ENCODE assay signal across 22 cellular contexts in genomic region chr1:226886142-226886901, GRCh38. TPM values are rescaled to one million over a fixed set of nuclear protein-coding genes. Genes with fewer than 3 reads are reported as not detected.
A peak's percentile ranks its signal among the peaks of the same experiment; 100 is the strongest.
DNase-seq lines count a peak whose midpoint lies in the region; ATAC-seq, FAIRE-seq and TF ChIP-seq lines count a peak whose summit lies in the region.
"Had no signal": no experiment of that assay in that cellular context is flagged by ENCODE, and none has a peak within 500 bp of the region (broad histone marks: within the 10 kb centered on the region; RNA-seq: fewer than 3 reads in every experiment).

No MANE protein-coding gene starts in this region.

- WGBS in GM12878 (ENCODE audit: insufficient coverage, insufficient replicate concordance, low lambda C conversion rate, missing lambda C conversion rate) = 50% methylated on average over 9 of the region's 9 CpGs
- 54 to 80% methylated on average over 4 to 9 of the region's 9 CpGs for WGBS in transverse colon (ENCODE audit: low coverage in 1 of 2), 2 donors

- peak overlapping the region; percentile 57 for H3K4me2 ChIP-seq in GM12878 (ENCODE audit: control insufficient read depth, insufficient read depth)
- no peak overlapping the region for H3K4me2 ChIP-seq in osteoblast (ENCODE audit: insufficient read depth, low read length)

- TF ChIP-seq CTCF in CD14-positive monocyte (IDR thresholded peaks at IDR 0.05) (no peak), GM12878 (IDR thresholded peaks at IDR 0.05 in 2 of 3, conservative IDR thresholded peaks at IDR 0.05 in 1 of 3; ENCODE audit: control insufficient read depth in 2 of 3, extremely low read depth in 1 of 3, insufficient read depth in 1 of 3, low read depth in 3 of 3, low read length in 3 of 3) (no peak), osteoblast (IDR thresholded peaks at IDR 0.05; ENCODE audit: extremely low read depth, low read depth, low read length) (no peak), transverse colon (IDR thresholded peaks at IDR 0.05) (no peak), MCF 10A (IDR thresholded peaks at IDR 0.05; ENCODE audit: unreplicated experiment) (no peak)

- ATAC-seq in GM12878 = no peak

- TF ChIP-seq POLR2A in GM12878 (IDR thresholded peaks at IDR 0.05; ENCODE audit: low read depth, low read length) (no peak), transverse colon (IDR thresholded peaks at IDR 0.05) (no peak)

- H3K9ac ChIP-seq in GM12878 (ENCODE audit: control insufficient read depth, insufficient read depth, low read length) = no peak overlapping the region

- H3K27me3 ChIP-seq in GM12878 (replicated peaks in 1 of 2; ENCODE audit: control insufficient read depth in 2 of 2, insufficient read depth in 2 of 2, low read length in 1 of 2) (no peaks in the 10 kb centered on the region), osteoblast (ENCODE audit: insufficient read depth, low read length) (no peaks in the 10 kb centered on the region), transverse colon (no peaks in the 10 kb centered on the region)
- H3K27me3 ChIP-seq: neutrophil, thyroid gland had no signal

- in situ Hi-C loops in GM12878 (cut with MboI) (no loop called here), transverse colon (cut with MboI; ENCODE audit: low pct_ligation_motif_present in 1 of 4, low pct_unique_long_range_greater_than_20kb in 1 of 4, low sequenced_read_pairs in 3 of 4) (no loop called here)

- peak; percentile 28 for DNase-seq in NCI-H82 (lab: John Stamatoyannopoulos, UW)
- DNase-seq in NCI-H82 treated with DMSO at 0.1 percent for 48 hours (lab: John Stamatoyannopoulos, UW; ENCODE audit: unreplicated experiment) = no peak
- DNase-seq in CD14-positive monocyte (ENCODE audit: low spot score) = peak; percentile 20
- DNase-seq in MV-4-11 (lab: John Stamatoyannopoulos, UW) = peak; percentile 81
- DNase-seq in GM12878 (ENCODE audit: low read depth, low spot score) = no peak
- DNase-seq in osteoblast (ENCODE audit: insufficient read length, low spot score, missing footprints) = no peak
- DNase-seq in transverse colon = no peak
- DNase-seq in MCF 10A (ENCODE audit: unreplicated experiment) = no peak
- DNase-seq: 8988T; activated naive CD4-positive, alpha-beta T cell; CD8-positive, alpha-beta memory T cell; EL; midbrain; NCI-H1092; NCI-H748 treated with DMSO at 0.1 percent for 48 hours; stimulated activated CD4-positive, alpha-beta T cell treated with anti-CD3 and anti-CD28 coated beads, Interleukin-4, amount 100 ng/mL, for 1 hour; stimulated activated CD8-positive, alpha-beta memory T cell treated with anti-CD3 and anti-CD28 coated beads, Interleukin-4, amount 100 ng/mL, for 48 hours; T-helper 9 cell; thyroid gland had no signal

- H3K27me3 Mint-ChIP-seq in CD14-positive monocyte (ENCODE audit: low read depth in 3 of 3) (peaks cover 0 to 2% (median 0%) of the 10 kb centered on the region in 3 donors), MCF 10A (ENCODE audit: insufficient read depth, unreplicated experiment) (no peaks in the 10 kb centered on the region)

- 0 out of 2 replicates have a peak overlapping the region, but pooled peaks have one; percentile 29 for H3K4me3 ChIP-seq in GM12878
- H3K4me3 ChIP-seq in osteoblast (ENCODE audit: insufficient read depth, low read length) = no peak overlapping the region
- H3K4me3 ChIP-seq in transverse colon = no peak overlapping the region
- H3K4me3 ChIP-seq: thyroid gland had no signal

- H3K36me3 ChIP-seq in GM12878 (ENCODE audit: control insufficient read depth in 2 of 2, insufficient read depth in 2 of 2, low read length in 1 of 2) = peaks cover 0 to 4% of the 10 kb centered on the region in 2 experiments; a peak in 1 of 4 replicates
- H3K36me3 ChIP-seq in osteoblast (ENCODE audit: insufficient read depth, low read length) = no peaks in the 10 kb centered on the region
- peaks cover 0 to 4% (median 0%) of the 10 kb centered on the region in 4 donors for H3K36me3 ChIP-seq in transverse colon
- H3K36me3 ChIP-seq: neutrophil had no signal

- no peaks in the 10 kb centered on the region for H3K79me2 ChIP-seq in GM12878 (ENCODE audit: control insufficient read depth, insufficient read depth, low read length)
- no peaks in the 10 kb centered on the region for H3K79me2 ChIP-seq in osteoblast (ENCODE audit: insufficient read depth, low read length)

- H4K20me1 ChIP-seq in GM12878 (ENCODE audit: control insufficient read depth, insufficient read depth) (no peaks in the 10 kb centered on the region), osteoblast (ENCODE audit: insufficient read depth, low read length) (no peaks in the 10 kb centered on the region)

- H3K9me3 ChIP-seq in GM12878 (replicated peaks; ENCODE audit: control insufficient read depth, insufficient read depth, low read length) = no peaks in the 10 kb centered on the region
- H3K9me3 ChIP-seq in osteoblast (ENCODE audit: low read depth, low read length) = no peaks in the 10 kb centered on the region
- H3K9me3 ChIP-seq in transverse colon = no peaks in the 10 kb centered on the region
- H3K9me3 ChIP-seq: neutrophil, thyroid gland had no signal

- CTCF ChIA-PET in GM12878 (lab: Yijun Ruan, JAX) (interaction anchor here (1.0 kb wide), 1 partner anchor 260 kb away, joined by 3 read pairs; no protein-coding TSS in a partner anchor), MCF 10A (lab: Yijun Ruan, JAX) (interaction anchor here (0.6 to 0.8 kb wide), 3 partner anchors 47 to 248 kb away, joined by 3 to 4 read pairs (median 3); no protein-coding TSS in a partner anchor)

- peaks cover 53% of the 10 kb centered on the region for H3K4me1 ChIP-seq in GM12878 (ENCODE audit: control insufficient read depth, insufficient read depth, low read length)
- peaks cover 8% of the 10 kb centered on the region for H3K4me1 ChIP-seq in osteoblast (ENCODE audit: insufficient read depth, low read length)
- peaks cover 5 to 22% (median 13%) of the 10 kb centered on the region in 4 donors for H3K4me1 ChIP-seq in transverse colon

- H3K27ac Mint-ChIP-seq in CD14-positive monocyte = no peak overlapping the region
- H3K27ac Mint-ChIP-seq in MCF 10A (ENCODE audit: low read depth, unreplicated experiment) = no peak overlapping the region

- no peak for FAIRE-seq in GM12878 (lab: Jason Lieb, UNC)
- FAIRE-seq: H54, keratinocyte had no signal

- no peak overlapping the region; the same call in 1 of the 2 replicates for H2AFZ ChIP-seq in GM12878 (ENCODE audit: control insufficient read depth, low read depth, low read length)
- H2AFZ ChIP-seq in osteoblast (ENCODE audit: low read length) = no peak overlapping the region

- BruUV-seq in GM12878 (replicated peaks; lab: Mats Ljungman, UMichigan) = no TSS peak
- no TSS peak for BruUV-seq in MCF 10A (replicated peaks; lab: Mats Ljungman, UMichigan)

- H3K27ac ChIP-seq in GM12878 (ENCODE audit: control insufficient read depth, insufficient read depth) (no peak overlapping the region), osteoblast (ENCODE audit: low read depth, low read length) (no peak overlapping the region), transverse colon (no peak overlapping the region)
- H3K27ac ChIP-seq: neutrophil, thyroid gland had no signal

- no peaks in the 10 kb centered on the region for H3K9me3 Mint-ChIP-seq in CD14-positive monocyte
- H3K9me3 Mint-ChIP-seq in MCF 10A (ENCODE audit: unreplicated experiment) = no peaks in the 10 kb centered on the region
- H3K9me3 Mint-ChIP-seq: CD8-positive, alpha-beta memory T cell had no signal

- intact Hi-C loops in CD14-positive monocyte (cut with micrococcal nuclease) (no loop called here), GM12878 (cut with micrococcal nuclease; ENCODE audit: unreplicated experiment) (no loop called here), transverse colon (cut with DNase I; ENCODE audit: low total_unique reads) (no loop called here), MCF 10A (cut with micrococcal nuclease) (no loop called here)

- peak overlapping the region in 1 of 2 donors; percentile 28 for H3K4me3 Mint-ChIP-seq in CD14-positive monocyte
- H3K4me3 Mint-ChIP-seq in MCF 10A (ENCODE audit: unreplicated experiment) = no peak overlapping the region

- POLR2A ChIA-PET in GM12878 (lab: Charles Lee) (no interaction called here), MCF 10A (lab: Yijun Ruan, JAX) (interaction anchor here (1.1 kb wide), 1 partner anchor 11 kb away, joined by 3 read pairs; no protein-coding TSS in a partner anchor)

- no peak for TF ChIP-seq RAD21 in GM12878 (IDR thresholded peaks at IDR 0.05; ENCODE audit: insufficient read depth, low read depth, low read length)

- H3K36me3 Mint-ChIP-seq in CD14-positive monocyte = peaks cover 23 to 50% of the 10 kb centered on the region in 2 donors
- peaks cover 52% of the 10 kb centered on the region for H3K36me3 Mint-ChIP-seq in MCF 10A (ENCODE audit: insufficient read depth, unreplicated experiment)

- peaks cover 47% of the 10 kb centered on the region for H3K4me1 Mint-ChIP-seq in CD14-positive monocyte
- H3K4me1 Mint-ChIP-seq in MCF 10A (ENCODE audit: insufficient read depth, unreplicated experiment) = peaks cover 12% of the 10 kb centered on the region

- RAD21 ChIA-PET in GM12878 (lab: Charles Lee; ENCODE audit: unreplicated experiment) = no interaction called here

- TF ChIP-seq EP300 in GM12878 (IDR thresholded peaks at IDR 0.05; ENCODE audit: borderline replicate concordance in 1 of 2, control insufficient read depth in 1 of 2, low read depth in 2 of 2, low read length in 2 of 2) = no peak
- no peak for TF ChIP-seq EP300 in transverse colon (IDR thresholded peaks at IDR 0.05; ENCODE audit: low read depth)

- SMC1A ChIA-PET in GM12878 (lab: Charles Lee; ENCODE audit: uncharacterized antibody, unreplicated experiment) = no interaction called here

RNA-seq across cellular contexts. Expression of gene PSEN2, which starts 15.9 kb away (rescaled TPM):
- 10 to 100 TPM; 11.4 to 11.8 TPM for polyA plus RNA-seq in CD14-positive monocyte
- total RNA-seq in GM12878 (2013; cell fraction: nucleolus; rRNA removed) = 10.3 and 11.9 TPM in 2 replicates
- 13.0 and 13.2 TPM in 2 replicates for total RNA-seq in GM12878 (2014; rRNA removed)
- total RNA-seq in GM12878 (2014; rRNA removed; fragmentation: Illumina TruSeq; extraction: Trizol) = 5.7 and 6.7 TPM in 2 replicates
- total RNA-seq in GM12878 (2021) = 8.2 and 11.0 TPM in 2 replicates
- 2.2 TPM for polyA plus RNA-seq in GM12878 (2011; ENCODE audit: low read depth)
- 2.1 and 4.4 TPM in 2 replicates for polyA plus RNA-seq in GM12878 (2011; rRNA removed)
- 5.4 and 6.3 TPM in 2 replicates for polyA plus RNA-seq in GM12878 (2011; cell fraction: cytosol; rRNA removed)
- 7.8 and 9.7 TPM in 2 replicates for polyA plus RNA-seq in GM12878 (2011; cell fraction: nucleus; rRNA removed)
- polyA plus RNA-seq in GM12878 (2012) = 2.8 and 3.7 TPM in 2 replicates
- polyA plus RNA-seq in GM12878 (2014; fragmentation: Illumina TruSeq; extraction: Trizol) = 3.4 and 5.7 TPM in 2 replicates
- 1 to 10 TPM in 1 of 2 experiments, under 1 TPM in 1; 0.90 to 2.5 TPM for polyA plus RNA-seq in GM12878 (2014; fragmentation: Nextera tagmentation; extraction: Ambion mirVana)
- 7.3 and 13.3 TPM in 2 replicates for polyA plus RNA-seq in GM12878 (2014; rRNA removed)
- polyA plus RNA-seq in GM12878 (2016; fragmentation: Nextera tagmentation; extraction: Ambion mirVana) = 1 to 10 TPM; 8.2 to 10.0 TPM
- polyA minus RNA-seq in GM12878 (2011; rRNA and poly(A)+ RNA removed) = 6.6 and 8.9 TPM in 2 replicates
- 2.4 and 3.8 TPM in 2 replicates for polyA minus RNA-seq in GM12878 (2011; cell fraction: cytosol; rRNA and poly(A)+ RNA removed)
- 4.5 and 9.2 TPM in 2 replicates for polyA minus RNA-seq in GM12878 (2011; cell fraction: nucleus; rRNA and poly(A)+ RNA removed)
- 31.5 and 32.9 TPM in 2 replicates for total RNA-seq in osteoblast
- total RNA-seq in transverse colon = 10 to 100 TPM; 24.6 to 47.5 (median 35.6) TPM
- 31.3 and 31.8 TPM in 2 replicates for total RNA-seq in MCF 10A (2022)

RNA-seq across cellular contexts. Expression of gene COQ8A, which starts 53.8 kb away (rescaled TPM):
- polyA plus RNA-seq in CD14-positive monocyte = 10 to 100 TPM; 33.1 to 38.2 TPM
- total RNA-seq in GM12878 (2013; cell fraction: nucleolus; rRNA removed) = 12.6 and 14.3 TPM in 2 replicates
- total RNA-seq in GM12878 (2014; rRNA removed) = 13.0 and 14.2 TPM in 2 replicates
- 5.4 and 6.5 TPM in 2 replicates for total RNA-seq in GM12878 (2014; rRNA removed; fragmentation: Illumina TruSeq; extraction: Trizol)
- total RNA-seq in GM12878 (2021) = 13.3 and 13.4 TPM in 2 replicates
- polyA plus RNA-seq in GM12878 (2011; ENCODE audit: low read depth) = 7.4 TPM
- 9.9 and 14.9 TPM in 2 replicates for polyA plus RNA-seq in GM12878 (2011; rRNA removed)
- 14.8 and 17.5 TPM in 2 replicates for polyA plus RNA-seq in GM12878 (2011; cell fraction: cytosol; rRNA removed)
- polyA plus RNA-seq in GM12878 (2011; cell fraction: nucleus; rRNA removed) = 26.8 and 28.7 TPM in 2 replicates
- 11.5 and 15.0 TPM in 2 replicates for polyA plus RNA-seq in GM12878 (2012)
- 4.3 and 7.6 TPM in 2 replicates for polyA plus RNA-seq in GM12878 (2014; fragmentation: Illumina TruSeq; extraction: Trizol)
- 1 to 10 TPM in 1 of 2 experiments, under 1 TPM in 1; 0.72 to 1.9 TPM for polyA plus RNA-seq in GM12878 (2014; fragmentation: Nextera tagmentation; extraction: Ambion mirVana)
- 10.8 and 13.2 TPM in 2 replicates for polyA plus RNA-seq in GM12878 (2014; rRNA removed)
- polyA plus RNA-seq in GM12878 (2016; fragmentation: Nextera tagmentation; extraction: Ambion mirVana) = 10 to 100 TPM; 22.0 to 24.8 TPM
- 4.5 and 9.7 TPM in 2 replicates for polyA minus RNA-seq in GM12878 (2011; rRNA and poly(A)+ RNA removed)
- polyA minus RNA-seq in GM12878 (2011; cell fraction: cytosol; rRNA and poly(A)+ RNA removed) = 3.1 and 5.7 TPM in 2 replicates
- polyA minus RNA-seq in GM12878 (2011; cell fraction: nucleus; rRNA and poly(A)+ RNA removed) = 3.7 and 5.6 TPM in 2 replicates
- total RNA-seq in osteoblast = 14.1 and 16.2 TPM in 2 replicates
- 10 to 100 TPM; 46.0 to 80.5 (median 67.7) TPM for total RNA-seq in transverse colon
- 22.1 and 26.4 TPM in 2 replicates for total RNA-seq in MCF 10A (2022)

Comparison
In these comparisons a context has a peak if more than half of its experiments do, and no peak if none do; other contexts are left out.
1. DNase-seq: peak in NCI-H82 (single experiment), CD14-positive monocyte (single experiment) and MV-4-11 (single experiment); none in NCI-H82 treated with DMSO at 0.1 percent for 48 hours (single experiment), GM12878 (single experiment), osteoblast (single experiment), transverse colon (single experiment) and MCF 10A (single experiment).